In genomic region chr3:190323241-190323617, GRCh38 we compare ENCODE assay signal across 9 cellular contexts. TPM values are rescaled to one million over a fixed set of nuclear protein-coding genes. Genes with fewer than 3 reads are reported as not detected.
DNase-seq lines count a peak whose midpoint lies in the region; ATAC-seq and TF ChIP-seq lines count a peak whose summit lies in the region.
"Had no signal": no experiment of that assay in that cellular context is flagged by ENCODE, and none has a peak within 500 bp of the region (broad histone marks: within the 10 kb centered on the region; RNA-seq: fewer than 3 reads in every experiment).

No MANE protein-coding gene starts in this region.

- H3K4me3 Mint-ChIP-seq in chondrocyte (ENCODE audit: unreplicated experiment) (peak overlapping the region; percentile 81), memory B cell (peak overlapping the region; percentile 60)

- CTCF ChIA-PET in HEK293T (lab: Yijun Ruan, JAX), result interaction anchor here (0.7 to 1.5 kb wide), 4 partner anchors 9 to 362 kb away, joined by 3 to 13 read pairs (median 4); no protein-coding TSS in a partner anchor

- H3K4me1 Mint-ChIP-seq in chondrocyte (ENCODE audit: low read depth) (peaks cover 56% of the 10 kb centered on the region), memory B cell (peaks cover 7% of the 10 kb centered on the region)

- ATAC-seq in Right ventricle myocardium superior (ENCODE audit: poor library complexity), result peak; percentile 18
- no peak for ATAC-seq in memory B cell (ENCODE audit: low read depth)
- no peak for ATAC-seq in HG03469 (IDR thresholded peaks at IDR 0.05; ENCODE audit: unreplicated experiment)
- ATAC-seq: K562 had no signal

- H3K27ac Mint-ChIP-seq in chondrocyte (ENCODE audit: unreplicated experiment) (peak overlapping the region; percentile 20), memory B cell (no peak overlapping the region)

- intact Hi-C loops in Right ventricle myocardium superior (cut with DNase I) (loop anchor here (5.0 to 10.0 kb wide), 2 partner anchors 98 to 361 kb away; no protein-coding TSS in a partner anchor), cardiac septum (cut with DNase I) (loop anchor here (5.0 to 10.0 kb wide), 4 partner anchors 91 to 361 kb away; partner anchors contain the start of gene IL1RAP)

- no peak for DNase-seq in Right ventricle myocardium superior
- no peak for DNase-seq in cardiac septum (ENCODE audit: low spot score)
- no peak for DNase-seq in chondrocyte (ENCODE audit: low spot score)
- no peak for DNase-seq in memory B cell (ENCODE audit: low spot score in 2 of 2)
- DNase-seq in HEK293T (ENCODE audit: extremely low spot score), result no peak
- no peak for DNase-seq in A172 (ENCODE audit: low spot score)
- no peak for DNase-seq in NCI-H2196 treated with DMSO at 0.1 percent for 48 hours (lab: John Stamatoyannopoulos, UW; ENCODE audit: unreplicated experiment)

- no peak for TF ChIP-seq CTCF in chondrocyte (IDR thresholded peaks at IDR 0.05)

- H3K27me3 Mint-ChIP-seq in chondrocyte (ENCODE audit: low read depth) (no peaks in the 10 kb centered on the region), memory B cell (peaks cover 25% of the 10 kb centered on the region)

- POLR2A ChIA-PET in HEK293T (lab: Yijun Ruan, JAX), result no interaction called here

- no peaks in the 10 kb centered on the region for H3K36me3 Mint-ChIP-seq in chondrocyte (ENCODE audit: low read depth)
- no peaks in the 10 kb centered on the region for H3K36me3 Mint-ChIP-seq in memory B cell

- H3K9me3 Mint-ChIP-seq in chondrocyte (ENCODE audit: low read depth) (no peaks in the 10 kb centered on the region), memory B cell (no peaks in the 10 kb centered on the region)

TF ChIP-seq in HEK293T, 16 proteins besides CTCF, POLR2A, EP300 and RAD21:
- TF ChIP-seq FOXK2 (IDR thresholded peaks at IDR 0.05) (no peak), HDGF (IDR thresholded peaks at IDR 0.05; ENCODE audit: borderline replicate concordance) (no peak), ELF4 (IDR thresholded peaks at IDR 0.05) (no peak), BHLHE40 (IDR thresholded peaks at IDR 0.05; ENCODE audit: borderline replicate concordance) (no peak), L3MBTL2 (conservative IDR thresholded peaks at IDR 0.05) (no peak), LEF1 (IDR thresholded peaks at IDR 0.05; ENCODE audit: borderline replicate concordance) (no peak), FOXM1 (IDR thresholded peaks at IDR 0.05; ENCODE audit: borderline replicate concordance) (no peak), PKNOX1 (IDR thresholded peaks at IDR 0.05) (no peak), ZNF384 (IDR thresholded peaks at IDR 0.05) (no peak), ARNT (IDR thresholded peaks at IDR 0.05) (no peak)
TF ChIP-seq in HEK293T: peak in this region for 0.

RNA-seq across cellular contexts. Expression of gene CLDN1, which starts 1.0 kb away (rescaled TPM):
- total RNA-seq in Right ventricle myocardium superior, result not detected
- 0.57 TPM for total RNA-seq in cardiac septum
- 7.3 to 13.8 TPM (median 13.1 TPM) in 3 replicates for total RNA-seq in chondrocyte
- total RNA-seq in A172 (2014; rRNA removed; shearing (Covaris generic)), result 2.8 and 3.6 TPM in 2 replicates
